ENCODE assay signal across 19 cellular contexts in the genomic region with DNA sequence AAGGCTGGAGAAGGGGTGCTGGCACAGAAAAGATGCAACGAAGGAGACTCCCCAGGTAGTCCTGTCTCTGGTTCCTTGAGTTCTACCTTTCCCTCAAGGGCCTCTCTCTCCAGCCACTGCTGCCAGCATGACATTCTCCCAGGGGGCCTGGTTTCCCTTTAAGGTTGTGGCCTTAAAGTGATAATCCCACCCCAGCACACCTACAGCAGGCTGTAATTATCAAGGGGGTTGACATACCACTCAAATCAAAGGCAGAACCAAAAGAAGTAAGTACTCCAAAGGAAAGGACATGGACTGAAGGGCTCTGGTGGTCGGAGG.
A peak's percentile ranks its signal among the peaks of the same experiment; 100 is the strongest.
DNase-seq lines count a peak whose midpoint lies in the region; ATAC-seq and TF ChIP-seq lines count a peak whose summit lies in the region.
"Had no signal": no experiment of that assay in that cellular context is flagged by ENCODE, and none has a peak within 500 bp of the region (broad histone marks: within the 10 kb centered on the region; RNA-seq: fewer than 3 reads in every experiment).

No MANE protein-coding gene starts in this region.

- H3K9ac ChIP-seq in endodermal cell (ENCODE audit: extremely low read depth, low read length, poor library complexity, severe bottlenecking) = no peak overlapping the region

- H3K27me3 Mint-ChIP-seq in endodermal cell (ENCODE audit: insufficient read depth) = no peaks in the 10 kb centered on the region
- H3K27me3 Mint-ChIP-seq in activated T-cell treated with anti-CD3 and anti-CD28 coated beads, Interleukin-2, amount 50 U/mL, for 4 hours (ENCODE audit: low read depth) = no peaks in the 10 kb centered on the region

- 79 to 93% methylated on average over 2 of the region's 2 CpGs for WGBS in endodermal cell (ENCODE audit: insufficient coverage in 1 of 2, insufficient read length in 1 of 2), 2 experiments

- DNase-seq in GM12865 (ENCODE audit: low read depth) = peak; percentile 37
- peak; percentile 53 for DNase-seq in endodermal cell
- no peak for DNase-seq in activated T-cell treated with anti-CD3 and anti-CD28 coated beads, Interleukin-2, amount 50 U/mL, for 4 hours
- DNase-seq in NCI-H1092 treated with DMSO at 0.1 percent for 48 hours (lab: John Stamatoyannopoulos, UW) = no peak
- DNase-seq in central memory CD4-positive, alpha-beta T cell = no peak
- DNase-seq in NOMO-1 treated with DMSO at 0.1 percent for 48 hours (lab: John Stamatoyannopoulos, UW; ENCODE audit: unreplicated experiment) = no peak
- DNase-seq: activated CD4-positive, alpha-beta T cell treated with anti-CD3 and anti-CD28 coated beads for 1 hour; activated naive CD4-positive, alpha-beta T cell; foreskin keratinocyte; KG1; NCI-H1694; right lobe of liver; SHP77 treated with DMSO at 0.1 percent for 48 hours; stimulated activated CD4-positive, alpha-beta T cell treated with anti-CD3 and anti-CD28 coated beads, Interleukin-2, amount 100 ng/mL, for 24 hours; T-helper 17 cell had no signal

- H3K36me3 Mint-ChIP-seq in endodermal cell (ENCODE audit: low read depth) = no peaks in the 10 kb centered on the region
- H3K36me3 Mint-ChIP-seq in activated T-cell treated with anti-CD3 and anti-CD28 coated beads, Interleukin-2, amount 50 U/mL, for 4 hours (ENCODE audit: insufficient read depth) = no peaks in the 10 kb centered on the region

- peak overlapping the region; percentile 57 for H3K27ac Mint-ChIP-seq in endodermal cell
- H3K27ac Mint-ChIP-seq: T-helper 17 cell had no signal

- no peaks in the 10 kb centered on the region for H3K9me3 Mint-ChIP-seq in endodermal cell
- no peaks in the 10 kb centered on the region for H3K9me3 Mint-ChIP-seq in activated T-cell treated with anti-CD3 and anti-CD28 coated beads, Interleukin-2, amount 50 U/mL, for 4 hours

- TF ChIP-seq CTCF in GM12865 (IDR thresholded peaks at IDR 0.05; ENCODE audit: insufficient read depth, low read depth, low read length, missing control alignments) (no peak), endodermal cell (conservative IDR thresholded peaks at IDR 0.05) (no peak)

- H3K27ac ChIP-seq in endodermal cell (ENCODE audit: low read depth, low read length) = no peak overlapping the region
- H3K27ac ChIP-seq: ascending aorta, foreskin keratinocyte, left lung, right lobe of liver had no signal

- H3K4me3 ChIP-seq in GM12865 (ENCODE audit: low read depth, low read length) (no peak overlapping the region), endodermal cell (ENCODE audit: low read length) (no peak overlapping the region)
- H3K4me3 ChIP-seq: ascending aorta, left lung, right lobe of liver had no signal

- peaks cover 21% of the 10 kb centered on the region for H3K4me1 ChIP-seq in endodermal cell (ENCODE audit: control insufficient read depth, insufficient read depth, low read length)
- H3K4me1 ChIP-seq: ascending aorta, foreskin keratinocyte, right lobe of liver had no signal

- no peak overlapping the region for H3K4me3 Mint-ChIP-seq in endodermal cell
- no peak overlapping the region for H3K4me3 Mint-ChIP-seq in activated T-cell treated with anti-CD3 and anti-CD28 coated beads, Interleukin-2, amount 50 U/mL, for 4 hours
- H3K4me3 Mint-ChIP-seq: T-helper 17 cell had no signal

- ATAC-seq in GM21390 (IDR thresholded peaks at IDR 0.05; ENCODE audit: unreplicated experiment) (peak; percentile 8), HG03378 (IDR thresholded peaks at IDR 0.05; ENCODE audit: unreplicated experiment) (peak; percentile 20)
- no peak for ATAC-seq in activated T-cell treated with anti-CD3 and anti-CD28 coated beads, Interleukin-2, amount 50 U/mL, for 4 hours
- ATAC-seq: right lobe of liver, T-helper 17 cell had no signal

- H3K36me3 ChIP-seq in endodermal cell (ENCODE audit: control insufficient read depth, insufficient read depth, low read length) = no peaks in the 10 kb centered on the region
- H3K36me3 ChIP-seq: ascending aorta, left lung, right lobe of liver had no signal

- peaks cover 47% of the 10 kb centered on the region for H3K4me1 Mint-ChIP-seq in endodermal cell
- H3K4me1 Mint-ChIP-seq in activated T-cell treated with anti-CD3 and anti-CD28 coated beads, Interleukin-2, amount 50 U/mL, for 4 hours (ENCODE audit: low read depth) = no peaks in the 10 kb centered on the region
- H3K4me1 Mint-ChIP-seq: T-helper 17 cell had no signal

- H3K9me3 ChIP-seq in endodermal cell (ENCODE audit: control insufficient read depth, low read length) = no peaks in the 10 kb centered on the region
- H3K9me3 ChIP-seq: ascending aorta, left lung, right lobe of liver had no signal

- H3K27me3 ChIP-seq in endodermal cell (ENCODE audit: control insufficient read depth, insufficient read depth, low read length, poor library complexity, severe bottlenecking) = no peaks in the 10 kb centered on the region
- H3K27me3 ChIP-seq: ascending aorta, left lung, right lobe of liver had no signal

Comparison
In these comparisons a context has a peak if more than half of its experiments do, and no peak if none do; other contexts are left out.
1. DNase-seq: peak in GM12865 (single experiment) and endodermal cell (single experiment); none in activated T-cell treated with anti-CD3 and anti-CD28 coated beads, Interleukin-2, amount 50 U/mL, for 4 hours (single experiment), NCI-H1092 treated with DMSO at 0.1 percent for 48 hours (single experiment), central memory CD4-positive, alpha-beta T cell (single experiment) and NOMO-1 treated with DMSO at 0.1 percent for 48 hours (single experiment).
2. ATAC-seq: peak in GM21390 (single experiment) and HG03378 (single experiment); none in activated T-cell treated with anti-CD3 and anti-CD28 coated beads, Interleukin-2, amount 50 U/mL, for 4 hours (0 of 2).